In the genomic region with DNA sequence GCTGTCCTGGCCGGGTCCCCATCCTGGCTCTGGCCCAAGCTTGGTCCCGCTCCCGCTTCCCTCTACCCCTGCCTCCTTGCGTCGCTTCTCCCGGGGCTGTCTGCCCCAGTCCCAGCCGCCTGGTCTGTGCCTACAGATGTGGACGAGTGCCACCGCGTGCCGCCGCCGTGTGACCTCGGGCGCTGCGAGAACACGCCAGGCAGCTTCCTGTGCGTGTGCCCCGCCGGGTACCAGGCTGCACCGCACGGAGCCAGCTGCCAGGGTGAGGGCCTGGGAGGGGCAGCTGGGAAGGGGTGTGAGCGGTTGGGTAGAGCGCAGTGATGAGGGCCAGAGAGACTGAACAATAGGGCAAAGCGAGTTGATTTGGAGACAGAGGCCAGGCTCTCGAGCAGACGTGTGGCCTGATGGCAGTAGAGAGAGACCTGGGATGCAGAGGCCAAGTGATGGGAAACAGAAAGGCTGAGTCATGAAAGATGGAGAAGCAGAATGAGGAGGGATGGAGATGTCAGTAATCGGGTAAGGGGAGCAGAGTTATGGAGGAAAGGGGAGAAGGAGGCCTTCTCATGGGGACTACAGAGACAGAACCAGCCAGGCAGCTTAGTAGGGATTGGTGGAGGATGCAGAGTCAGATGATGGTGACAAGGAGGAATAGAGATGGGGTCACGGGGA, we compare ENCODE assay signal across 8 cellular contexts. TPM values are rescaled to one million over a fixed set of nuclear protein-coding genes. Genes with fewer than 3 reads are reported as not detected.
DNase-seq lines count a peak whose midpoint lies in the region; ATAC-seq lines count a peak whose summit lies in the region.

No MANE protein-coding gene starts in this region.

- H3K27me3 Mint-ChIP-seq in naive thymus-derived CD8-positive, alpha-beta T cell, result no peaks in the 10 kb centered on the region

- WGBS in aorta, 2 donors, result 11 to 15% methylated on average over 29 of the region's 29 CpGs

- peak overlapping the region; percentile 79 to 99 (median 93) for H3K27ac Mint-ChIP-seq in naive thymus-derived CD8-positive, alpha-beta T cell

- no peaks in the 10 kb centered on the region for H3K27me3 ChIP-seq in aorta (ENCODE audit: control insufficient read depth in 1 of 2, insufficient read depth in 2 of 2, low read length in 1 of 2)

- H3K9me3 Mint-ChIP-seq in naive thymus-derived CD8-positive, alpha-beta T cell, result no peaks in the 10 kb centered on the region

- no peak overlapping the region for H3K4me3 ChIP-seq in aorta (ENCODE audit: low read length in 2 of 2)

- H3K36me3 ChIP-seq in aorta (ENCODE audit: control insufficient read depth in 1 of 2, insufficient read depth in 2 of 2, low read length in 1 of 2), result no peaks in the 10 kb centered on the region

- intact Hi-C loops in aorta (cut with DNase I), result no loop called here

- H3K4me3 Mint-ChIP-seq in naive thymus-derived CD8-positive, alpha-beta T cell, result peak overlapping the region; percentile 77 to 89 (median 84)

- H3K4me1 Mint-ChIP-seq in naive thymus-derived CD8-positive, alpha-beta T cell, result peaks cover 43 to 90% (median 71%) of the 10 kb centered on the region in 4 donors

- no peaks in the 10 kb centered on the region for H3K36me3 Mint-ChIP-seq in naive thymus-derived CD8-positive, alpha-beta T cell

- no peaks in the 10 kb centered on the region for H3K9me3 ChIP-seq in aorta (ENCODE audit: control insufficient read depth, low read length)

- ATAC-seq in naive thymus-derived CD8-positive, alpha-beta T cell, result peak; percentile 44 to 65
- peak; percentile 9 for ATAC-seq in aorta (ENCODE audit: low FRiP score)

- no peaks in the 10 kb centered on the region for H3K4me1 ChIP-seq in aorta (ENCODE audit: control insufficient read depth in 1 of 2, insufficient read depth in 2 of 2, low read length in 2 of 2)

- POLR2A ChIA-PET in naive thymus-derived CD8-positive, alpha-beta T cell (lab: Charles Lee), result interaction anchor here (0.6 to 1.8 kb wide), 10 partner anchors 10 to 1609 kb away, joined by 3 to 11 read pairs (median 4); a partner anchor contains a TSS

- H3K27ac ChIP-seq in aorta (ENCODE audit: low read depth in 1 of 2, low read length in 2 of 2), result peak overlapping the region in 1 of 2 donors; percentile 49

- DNase-seq in activated T-cell treated with anti-CD3 and anti-CD28 coated beads for 1 hour (ENCODE audit: low read depth) (peak; percentile 51), activated T-cell treated with anti-CD3 and anti-CD28 coated beads for 4 hours (no peak), epidermal melanocyte (ENCODE audit: insufficient read length, low spot score) (peak; percentile 38), aorta (peak; percentile 85 to 86), NCI-H1694 treated with DMSO at 0.1 percent for 48 hours (lab: John Stamatoyannopoulos, UW) (no peak), NCI-H748 (lab: John Stamatoyannopoulos, UW; ENCODE audit: unreplicated experiment) (no peak)
- DNase-seq in activated CD4-positive, alpha-beta T cell treated with anti-CD3 and anti-CD28 coated beads, Interleukin-2, amount 50 U/mL, for 4 hours, result peak; percentile 47 to 55
- peak; percentile 43 to 86 (median 76) for DNase-seq in naive thymus-derived CD8-positive, alpha-beta T cell

RNA-seq across cellular contexts. Expression of a gene that starts 9.4 kb away (rescaled TPM):
- 100 to 1,000 TPM in 1 of 2 experiments, 10 to 100 TPM in 1; 87.7 to 114 TPM for total RNA-seq in naive thymus-derived CD8-positive, alpha-beta T cell
- 10 to 100 TPM; 13.4 to 27.4 (median 18.0) TPM for polyA plus RNA-seq in naive thymus-derived CD8-positive, alpha-beta T cell
- total RNA-seq in aorta, result 100 to 1,000 TPM; 286 to 725 TPM
- polyA plus RNA-seq in aorta, result 100 to 1,000 TPM; 140 to 768 TPM

RNA-seq across cellular contexts. Expression of a gene that starts 33.9 kb away (rescaled TPM):
- 100 to 1,000 TPM; 116 to 122 TPM for total RNA-seq in naive thymus-derived CD8-positive, alpha-beta T cell
- polyA plus RNA-seq in naive thymus-derived CD8-positive, alpha-beta T cell, result 10 to 100 TPM; 85.3 to 98.9 (median 89.9) TPM
- 10 to 100 TPM; 54.0 to 75.3 TPM for total RNA-seq in aorta
- 100 to 1,000 TPM in 1 of 2 donors, 10 to 100 TPM in 1; 29.4 to 150 TPM for polyA plus RNA-seq in aorta

Comparison
In these comparisons a context has a peak if more than half of its experiments do, and no peak if none do; other contexts are left out.
1. DNase-seq: peak in activated T-cell treated with anti-CD3 and anti-CD28 coated beads for 1 hour (single experiment), activated CD4-positive, alpha-beta T cell treated with anti-CD3 and anti-CD28 coated beads, Interleukin-2, amount 50 U/mL, for 4 hours (2 of 2), epidermal melanocyte (single experiment), naive thymus-derived CD8-positive, alpha-beta T cell (10 of 10) and aorta (2 of 2); none in activated T-cell treated with anti-CD3 and anti-CD28 coated beads for 4 hours (single experiment), NCI-H1694 treated with DMSO at 0.1 percent for 48 hours (single experiment) and NCI-H748 (single experiment).